ENCODE assay signal across 1 cellular context in genomic region chr16:10988164-10988803, GRCh38.
TF ChIP-seq lines count a peak whose summit lies in the region.

No MANE protein-coding gene starts in this region.

TF ChIP-seq in GM23338, 12 proteins besides CTCF, POLR2A, EP300 and RAD21 (continued from another document):
- no peak for TF ChIP-seq ZNF462 (CRISPR knock-in tag; IDR thresholded peaks at IDR 0.05)
- no peak for TF ChIP-seq STAT1 (IDR thresholded peaks at IDR 0.05; ENCODE audit: unreplicated experiment)
- TF ChIP-seq ZNF114 (CRISPR knock-in tag; IDR thresholded peaks at IDR 0.05) = no peak
- no peak for TF ChIP-seq EZH2 (IDR thresholded peaks at IDR 0.05; ENCODE audit: low read depth, unreplicated experiment)
- no peak for TF ChIP-seq EZH2phosphoT487 (IDR thresholded peaks at IDR 0.05; ENCODE audit: unreplicated experiment)
- no peak for TF ChIP-seq POLR2AphosphoS5 (IDR thresholded peaks at IDR 0.05; ENCODE audit: low read depth)
- TF ChIP-seq JUNB (IDR thresholded peaks at IDR 0.05; ENCODE audit: unreplicated experiment) = no peak
- TF ChIP-seq NANOG (IDR thresholded peaks at IDR 0.05; ENCODE audit: borderline replicate concordance) = no peak
- TF ChIP-seq REST (IDR thresholded peaks at IDR 0.05; ENCODE audit: unreplicated experiment) = no peak
TF ChIP-seq in GM23338: peak in this region for 0.
